ENCODE assay signal across 24 cellular contexts in genomic region chr3:18767756-18768303, GRCh38.
"Had no signal": no experiment of that assay in that cellular context is flagged by ENCODE, and none has a peak within 500 bp of the region (broad histone marks: within the 10 kb centered on the region; RNA-seq: fewer than 3 reads in every experiment).

No MANE protein-coding gene starts in this region.

- ATAC-seq: activated CD8-positive, alpha-beta T cell treated with anti-CD3 and anti-CD28 coated beads for 36 hours; heart right ventricle; left lobe of liver; right lobe of liver; stimulated activated effector memory CD8-positive, alpha-beta T cell treated with anti-CD3 and anti-CD28 coated beads, Interleukin-12 subunit alpha, Interleukin-12 subunit beta, amount 100 ng/mL, for 72 hours had no signal

- H3K4me1 ChIP-seq: esophagus muscularis mucosa, heart right ventricle, right lobe of liver, suprapubic skin, tibial artery had no signal

- H3K4me3 ChIP-seq: esophagus muscularis mucosa, heart right ventricle, lung, right lobe of liver, skin epidermis, suprapubic skin, tibial artery had no signal

- H3K36me3 ChIP-seq: esophagus muscularis mucosa, heart right ventricle, neutrophil, right lobe of liver, suprapubic skin, tibial artery had no signal

- H3K27me3 ChIP-seq: esophagus muscularis mucosa, heart right ventricle, neutrophil, right lobe of liver, suprapubic skin, tibial artery had no signal

- DNase-seq: activated B cell treated with CpG ODN at 0.5 μM for 24 hours; activated CD4-positive, alpha-beta T cell treated with anti-CD3 and anti-CD28 coated beads, Interleukin-2, amount 50 U/mL, for 1 hour; activated CD8-positive, alpha-beta T cell treated with anti-CD3 and anti-CD28 coated beads for 36 hours; activated naive CD4-positive, alpha-beta T cell treated with Interleukin-2 at 50 U/mL for 16 hours; activated T-cell treated with anti-CD3 and anti-CD28 coated beads, Interleukin-2, amount 50 U/mL, for 48 hours; anterior cingulate cortex; dermis blood vessel endothelial cell; effector CD4-positive, alpha-beta T cell; foreskin melanocyte; heart right ventricle; mesendoderm; naive B cell; nephron progenitor cell; right lobe of liver; stimulated activated CD4-positive, alpha-beta T cell treated with anti-CD3 and anti-CD28 coated beads, Interleukin-4, amount 100 ng/mL, for 24 hours; T-helper 1 cell; tibial artery had no signal

- H3K9me3 ChIP-seq: esophagus muscularis mucosa, heart right ventricle, neutrophil, right lobe of liver, suprapubic skin, tibial artery had no signal

- H3K27ac ChIP-seq: esophagus muscularis mucosa, heart right ventricle, neutrophil, right lobe of liver, skin epidermis, suprapubic skin, tibial artery had no signal
